8 cellular contexts compared by ENCODE assay signal in the genomic region with DNA sequence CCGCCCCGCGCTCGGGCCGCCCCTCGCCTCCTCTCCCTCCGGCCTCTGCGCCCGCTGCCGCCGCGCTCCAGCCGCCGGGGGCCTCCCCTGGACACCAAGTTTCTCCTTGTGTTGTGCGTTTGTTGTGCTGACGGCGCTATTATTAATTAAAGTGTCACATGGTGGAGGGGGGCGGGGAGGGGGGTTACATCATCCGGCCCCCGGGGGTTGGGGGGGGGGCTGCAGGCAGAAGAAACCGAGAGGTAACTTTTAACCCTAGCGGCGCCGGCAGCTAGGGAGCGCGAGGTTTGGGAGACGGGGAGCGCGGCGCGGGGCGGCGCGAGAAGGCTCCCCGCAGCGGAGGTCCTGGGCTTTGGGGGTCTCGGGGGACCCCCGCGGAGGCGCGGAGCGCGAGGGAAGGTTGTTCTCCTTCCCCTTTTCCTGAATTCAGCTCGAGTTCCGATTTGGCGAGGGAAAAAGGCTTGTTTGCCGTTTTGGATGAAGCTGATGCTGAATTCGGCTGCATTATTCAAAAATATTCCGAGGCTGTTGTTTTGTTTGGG. TPM values are rescaled to one million over a fixed set of nuclear protein-coding genes. Genes with fewer than 3 reads are reported as not detected.
DNase-seq lines count a peak whose midpoint lies in the region; ATAC-seq, FAIRE-seq and TF ChIP-seq lines count a peak whose summit lies in the region.

A gene (minus strand): TSS at position 117 of the 542 bp plus-strand sequence. CDS start 134 bp downstream, outside the sequence.

- peak within 1 kb of the TSS in 11 of 12 donors; percentile 9 to 60 (median 45) for H3K4me3 ChIP-seq in heart left ventricle
- H3K4me3 ChIP-seq in bronchial epithelial cell (ENCODE audit: low read depth, low read length), result peak within 1 kb of the TSS; percentile 6
- H3K4me3 ChIP-seq in parathyroid adenoma (ENCODE audit: low read depth, low read length), result no peak within 1 kb of the TSS

- FAIRE-seq in bronchial epithelial cell (lab: Jason Lieb, UNC), result no peak
- no peak for FAIRE-seq in RCC 7860 (lab: Jason Lieb, UNC)

- no peaks in the 10 kb centered on the region for H3K79me2 ChIP-seq in parathyroid adenoma

- DNase-seq in heart left ventricle (peak in 1 of 5 donors; percentile 10), Right ventricle myocardium inferior (ENCODE audit: missing footprints) (no peak), NCI-H1105 treated with DMSO at 0.1 percent for 48 hours (lab: John Stamatoyannopoulos, UW) (peak; percentile 63), bronchial epithelial cell (ENCODE audit: low read depth) (no peak), GM13977 (ENCODE audit: low spot score) (no peak), RCC 7860 (ENCODE audit: low spot score) (no peak)

- peak within 1 kb of the TSS; percentile 38 for H2AFZ ChIP-seq in parathyroid adenoma

- WGBS in heart left ventricle, 4 donors, result 0 to 1% (median 1%) methylated on average over 13 to 49 of the region's 49 CpGs

- H3K9me3 ChIP-seq in heart left ventricle, result no peaks in the 10 kb centered on the region
- H3K9me3 ChIP-seq in parathyroid adenoma (ENCODE audit: control insufficient read depth, low read length), result no peaks in the 10 kb centered on the region

- in situ Hi-C loops in GM13977 (cut with MboI; ENCODE audit: low pct_unique_long_range_greater_than_20kb, low sequenced_read_pairs, unreplicated experiment), result no loop called here

- H3K9ac ChIP-seq in parathyroid adenoma, result no peak within 1 kb of the TSS

- H3K4me1 ChIP-seq in heart left ventricle (peaks cover 3 to 41% (median 27%) of the 10 kb centered on the region in 12 donors), parathyroid adenoma (no peaks in the 10 kb centered on the region)

- intact Hi-C loops in heart left ventricle (cut with DNase I), result loop anchor here in 8 of 10 donors (2.0 to 10.0 kb wide), 3 partner anchors 177 to 179 kb away; no protein-coding TSS in a partner anchor
- intact Hi-C loops in Right ventricle myocardium inferior (cut with DNase I), result loop anchor here (5.0 kb wide), 1 partner anchor 179 kb away; no protein-coding TSS in a partner anchor

- no peak for TF ChIP-seq POLR2A in heart left ventricle (IDR thresholded peaks at IDR 0.05)

- H3K36me3 ChIP-seq in heart left ventricle (no peaks in the 10 kb centered on the region), bronchial epithelial cell (ENCODE audit: control insufficient read depth, insufficient read depth, low read length) (no peaks in the 10 kb centered on the region), parathyroid adenoma (ENCODE audit: control insufficient read depth, insufficient read depth, low read length) (no peaks in the 10 kb centered on the region)

- ATAC-seq in heart left ventricle (peak in 1 of 4 donors; percentile 25), Right ventricle myocardium inferior (no peak), HG03135 (IDR thresholded peaks at IDR 0.05; ENCODE audit: unreplicated experiment) (no peak)

- TF ChIP-seq CTCF in heart left ventricle (IDR thresholded peaks at IDR 0.05) (no peak), bronchial epithelial cell (IDR thresholded peaks at IDR 0.05; ENCODE audit: insufficient read depth, low read length, severe bottlenecking) (no peak), parathyroid adenoma (IDR thresholded peaks at IDR 0.05) (no peak), GM13977 (IDR thresholded peaks at IDR 0.05; ENCODE audit: extremely low read depth, insufficient read depth, missing control alignments) (no peak)

- peak within 1 kb of the TSS; percentile 53 for H3K4me2 ChIP-seq in parathyroid adenoma (ENCODE audit: low read length)

- no peak within 1 kb of the TSS for H3K27ac ChIP-seq in heart left ventricle
- H3K27ac ChIP-seq in parathyroid adenoma, result no peak within 1 kb of the TSS

- H3K27me3 ChIP-seq in heart left ventricle (peaks cover 13 to 76% (median 33%) of the 10 kb centered on the region in 9 donors), bronchial epithelial cell (ENCODE audit: control insufficient read depth, insufficient read depth, low read length) (peaks cover 20% of the 10 kb centered on the region), parathyroid adenoma (ENCODE audit: control insufficient read depth, insufficient read depth, low read length) (peaks cover 6% of the 10 kb centered on the region)

RNA-seq across cellular contexts. Expression of the gene that starts here (rescaled TPM):
- 1 to 10 TPM in 1 of 9 donors, under 1 TPM in 6, not detected in 2; 0.12 to 1.3 (median 0.19) TPM for total RNA-seq in heart left ventricle
- under 1 TPM; 0.03 to 0.19 TPM for polyA plus RNA-seq in heart left ventricle
- total RNA-seq in Right ventricle myocardium inferior, result 0.11 TPM
- total RNA-seq in bronchial epithelial cell, result not detected in 2 replicates
